In the genomic region with DNA sequence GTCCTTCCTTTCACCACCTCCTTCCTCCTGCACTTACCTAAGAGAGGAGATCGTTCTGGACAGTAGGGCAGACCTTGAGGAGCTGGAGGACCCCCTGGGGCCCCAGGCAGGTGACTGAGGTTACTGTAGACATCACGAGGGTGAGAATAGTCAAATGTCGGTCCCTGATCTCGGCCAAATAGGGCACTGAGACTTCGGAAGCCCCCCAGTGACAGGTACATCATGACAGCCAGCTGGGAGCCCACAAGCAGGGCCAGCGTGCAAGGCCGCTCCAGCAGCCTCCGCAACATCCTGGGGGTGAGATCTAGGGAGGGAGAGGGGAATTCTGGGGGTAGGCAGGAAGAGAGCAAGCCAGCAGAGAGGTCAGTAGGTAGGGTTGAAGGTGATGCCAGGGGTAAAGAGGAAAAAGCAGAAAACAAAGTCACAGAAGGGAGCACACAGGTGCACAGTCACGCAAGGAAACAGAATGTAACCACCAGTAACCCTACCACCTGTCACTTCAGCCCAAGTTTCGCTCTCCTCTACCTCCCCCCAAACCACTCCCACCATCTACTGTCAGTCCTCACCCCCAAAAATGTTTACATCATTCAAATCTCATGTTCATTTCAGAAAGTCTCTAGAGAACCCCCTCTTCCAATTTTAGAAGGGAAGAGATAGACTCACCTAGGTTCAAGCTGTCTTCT, we compare ENCODE assay signal across 9 cellular contexts. TPM values are rescaled to one million over a fixed set of nuclear protein-coding genes. Genes with fewer than 3 reads are reported as not detected.
DNase-seq lines count a peak whose midpoint lies in the region; ATAC-seq, FAIRE-seq and TF ChIP-seq lines count a peak whose summit lies in the region.
"Had no signal": no experiment of that assay in that cellular context is flagged by ENCODE, and none has a peak within 500 bp of the region (broad histone marks: within the 10 kb centered on the region; RNA-seq: fewer than 3 reads in every experiment).

No MANE protein-coding gene starts in this region.

- H3K4me1 ChIP-seq in HepG2 (ENCODE audit: insufficient read depth, low read length) (peaks cover 19% of the 10 kb centered on the region), thoracic aorta (ENCODE audit: control insufficient read depth in 1 of 2, low read depth in 2 of 2) (peaks cover 8 to 34% of the 10 kb centered on the region in 2 donors)

- H3K36me3 ChIP-seq in HepG2 (replicated peaks in 1 of 2; ENCODE audit: control insufficient read depth in 1 of 2, insufficient read depth in 2 of 2, low read length in 2 of 2), result peaks cover 5 to 36% of the 10 kb centered on the region in 2 experiments
- H3K36me3 ChIP-seq in thoracic aorta, result peaks cover 26% of the 10 kb centered on the region

- no peak for ATAC-seq in activated CD8-positive, alpha-beta memory T cell treated with anti-CD3 and anti-CD28 coated beads, Interleukin-2, amount 10 ng/mL, durations not matched to agents 7 days and 5 days
- no peak for ATAC-seq in activated naive CD4-positive, alpha-beta T cell treated with anti-CD3 and anti-CD28 coated beads, Interleukin-2, amount 50 U/mL, for 72 hours
- ATAC-seq in HepG2 (no peak), thoracic aorta (ENCODE audit: insufficient number of reproducible peaks, low FRiP score, low read depth) (no peak), GM21576 (IDR thresholded peaks at IDR 0.05; ENCODE audit: unreplicated experiment) (no peak)

- no peak for TF ChIP-seq EP300 in HepG2 (IDR thresholded peaks at IDR 0.05; ENCODE audit: low read depth in 2 of 2, low read length in 2 of 2)
- TF ChIP-seq EP300 in HepG2 (CRISPR knock-in tag; IDR thresholded peaks at IDR 0.05; ENCODE audit: borderline replicate concordance), result no peak

- no peak overlapping the region for H3K27ac ChIP-seq in HepG2 (ENCODE audit: extremely low read length, insufficient read depth, low read length)
- peak overlapping the region; percentile 83 to 91 for H3K27ac ChIP-seq in thoracic aorta

- H3K9me3 ChIP-seq in HepG2 (ENCODE audit: low read length) (no peaks in the 10 kb centered on the region), thoracic aorta (no peaks in the 10 kb centered on the region)

- H3K36me3 Mint-ChIP-seq in activated CD8-positive, alpha-beta memory T cell treated with anti-CD3 and anti-CD28 coated beads, Interleukin-2, amount 10 ng/mL, durations not matched to agents 7 days and 5 days, result peaks cover 38% of the 10 kb centered on the region
- peaks cover 41 to 56% of the 10 kb centered on the region in 2 donors for H3K36me3 Mint-ChIP-seq in activated naive CD4-positive, alpha-beta T cell treated with anti-CD3 and anti-CD28 coated beads, Interleukin-2, amount 50 U/mL, for 72 hours

- TF ChIP-seq POLR2A in HepG2 (IDR thresholded peaks at IDR 0.05; ENCODE audit: insufficient read depth in 1 of 2, low read depth in 2 of 2, low read length in 2 of 2), result no peak

- POLR2A ChIA-PET in HepG2 (lab: Yijun Ruan, JAX), result interaction anchor here (0.9 to 2.1 kb wide), 5 partner anchors 10 to 48 kb away, joined by 4 to 27 read pairs (median 4); partner anchors contain the start of genes ADAMTS4, APOA2, PPOX and UFC1

- H3K27me3 ChIP-seq in HepG2 (ENCODE audit: control insufficient read depth in 1 of 2, insufficient read depth in 2 of 2, low read length in 2 of 2) (no peaks in the 10 kb centered on the region; a peak in 1 of 5 replicates), thoracic aorta (replicated peaks; ENCODE audit: insufficient read depth) (no peaks in the 10 kb centered on the region)

- H3K4me3 Mint-ChIP-seq in activated CD8-positive, alpha-beta memory T cell treated with anti-CD3 and anti-CD28 coated beads, Interleukin-2, amount 10 ng/mL, durations not matched to agents 7 days and 5 days, result peak overlapping the region; percentile 99

- peak overlapping the region; percentile 99 for H3K27ac Mint-ChIP-seq in activated CD8-positive, alpha-beta memory T cell treated with anti-CD3 and anti-CD28 coated beads, Interleukin-2, amount 10 ng/mL, durations not matched to agents 7 days and 5 days
- peak overlapping the region; percentile 94 to 100 for H3K27ac Mint-ChIP-seq in activated naive CD4-positive, alpha-beta T cell treated with anti-CD3 and anti-CD28 coated beads, Interleukin-2, amount 50 U/mL, for 72 hours

- peaks cover 10% of the 10 kb centered on the region for H3K79me2 ChIP-seq in HepG2 (ENCODE audit: insufficient read depth, low read length)

- no peaks in the 10 kb centered on the region for H4K20me1 ChIP-seq in HepG2 (ENCODE audit: insufficient read depth, low read length)

- no peak for DNase-seq in activated CD8-positive, alpha-beta memory T cell treated with anti-CD3 and anti-CD28 coated beads, Interleukin-2, amount 10 ng/mL, durations not matched to agents 7 days and 5 days
- no peak for DNase-seq in activated CD8-positive, alpha-beta memory T cell treated with anti-CD3 and anti-CD28 coated beads, Interleukin-2, amount 50 U/mL, for 4 hours
- no peak for DNase-seq in activated naive CD4-positive, alpha-beta T cell treated with anti-CD3 and anti-CD28 coated beads, Interleukin-2, amount 50 U/mL, for 72 hours (ENCODE audit: low spot score in 2 of 2)
- no peak for DNase-seq in HepG2 (ENCODE audit: low spot score)
- no peak for DNase-seq in thoracic aorta (ENCODE audit: low spot score)
- no peak for DNase-seq in UCSD-AML1 (lab: John Stamatoyannopoulos, UW; ENCODE audit: unreplicated experiment)
- no peak for DNase-seq in NCI-H1694 (lab: John Stamatoyannopoulos, UW)
- DNase-seq: NCI-H1930 had no signal

- TF ChIP-seq CTCF in HepG2 (CRISPR knock-in tag; IDR thresholded peaks at IDR 0.05), result no peak
- no peak for TF ChIP-seq CTCF in thoracic aorta (IDR thresholded peaks at IDR 0.05)

- no peak for FAIRE-seq in HepG2 (lab: Jason Lieb, UNC)

- H3K9me3 Mint-ChIP-seq in activated CD8-positive, alpha-beta memory T cell treated with anti-CD3 and anti-CD28 coated beads, Interleukin-2, amount 10 ng/mL, durations not matched to agents 7 days and 5 days (ENCODE audit: low read depth), result no peaks in the 10 kb centered on the region
- no peaks in the 10 kb centered on the region for H3K9me3 Mint-ChIP-seq in activated naive CD4-positive, alpha-beta T cell treated with anti-CD3 and anti-CD28 coated beads, Interleukin-2, amount 50 U/mL, for 72 hours

- peak overlapping the region; percentile 84; the same call in 1 of the 2 replicates for H3K9ac ChIP-seq in HepG2 (ENCODE audit: insufficient read depth, low read depth, low read length)

- no peaks in the 10 kb centered on the region for H3K27me3 Mint-ChIP-seq in activated CD8-positive, alpha-beta memory T cell treated with anti-CD3 and anti-CD28 coated beads, Interleukin-2, amount 10 ng/mL, durations not matched to agents 7 days and 5 days

- no peak for TF ChIP-seq RAD21 in HepG2 (CRISPR knock-in tag; IDR thresholded peaks at IDR 0.05)

- no peak overlapping the region for H2AFZ ChIP-seq in HepG2 (ENCODE audit: low read length)

- H3K4me2 ChIP-seq in HepG2 (ENCODE audit: low read depth, low read length), result peak overlapping the region; percentile 96

- TSS peak; percentile 56 for BruUV-seq in HepG2 (replicated peaks; lab: Mats Ljungman, UMichigan)

- H3K4me3 ChIP-seq in HepG2 (replicated peaks in 1 of 3; ENCODE audit: insufficient read depth in 1 of 3, low read depth in 2 of 3, low read length in 3 of 3) (peak overlapping the region; percentile 83 to 92 (median 83); a peak in 4 of 6 replicates), thoracic aorta (peak overlapping the region; percentile 82)

- peaks cover 48% of the 10 kb centered on the region for H3K4me1 Mint-ChIP-seq in activated CD8-positive, alpha-beta memory T cell treated with anti-CD3 and anti-CD28 coated beads, Interleukin-2, amount 10 ng/mL, durations not matched to agents 7 days and 5 days

- in situ Hi-C loops in HepG2 (cut with HindIII; ENCODE audit: extremely low pct_ligation_motif_present, low pct_unique_long_range_greater_than_20kb), result no loop called here

- WGBS in HepG2 (ENCODE audit: low lambda C conversion rate), result 98% methylated on average over 10 of the region's 10 CpGs

- CTCF ChIA-PET in activated CD8-positive, alpha-beta memory T cell treated with anti-CD3 and anti-CD28 coated beads, Interleukin-2, amount 10 ng/mL, durations not matched to agents 7 days and 5 days (lab: Charles Lee), result interaction anchor here (1.2 to 3.7 kb wide), 3 partner anchors 10 to 137 kb away, joined by 5 to 34 read pairs (median 12); partner anchors contain the start of gene PPOX
- CTCF ChIA-PET in HepG2 (lab: Yijun Ruan, JAX; ENCODE audit: low intra/inter-chr PET ratio, low total read pairs), result no interaction called here

- intact Hi-C loops in HepG2 (cut with micrococcal nuclease; ENCODE audit: unreplicated experiment), result no loop called here

RNA-seq across cellular contexts. Expression of gene B4GALT3, which starts 1.4 kb away (rescaled TPM):
- total RNA-seq in activated CD8-positive, alpha-beta memory T cell treated with anti-CD3 and anti-CD28 coated beads, Interleukin-2, amount 10 ng/mL, durations not matched to agents 7 days and 5 days, result 10 to 100 TPM; 47.0 to 53.5 TPM
- 10 to 100 TPM; 39.0 to 92.4 TPM for total RNA-seq in activated naive CD4-positive, alpha-beta T cell treated with anti-CD3 and anti-CD28 coated beads, Interleukin-2, amount 50 U/mL, for 72 hours
- total RNA-seq in HepG2 (2016; rRNA removed; fragmentation: Illumina TruSeq; extraction: Trizol), result 26.7 and 35.6 TPM in 2 replicates
- total RNA-seq in HepG2 (2016; cell fraction: cytosol; rRNA removed; fragmentation: Illumina TruSeq; extraction: Trizol; ENCODE audit: low read depth), result 39.7 and 51.0 TPM in 2 replicates
- 25.1 and 39.5 TPM in 2 replicates for total RNA-seq in HepG2 (2016; cell fraction: insoluble cytoplasmic fraction; rRNA removed; fragmentation: Illumina TruSeq; extraction: Trizol)
- 75.0 and 83.4 TPM in 2 replicates for total RNA-seq in HepG2 (2016; cell fraction: membrane; rRNA removed; fragmentation: Illumina TruSeq; extraction: Trizol)
- 20.7 and 25.9 TPM in 2 replicates for total RNA-seq in HepG2 (2016; cell fraction: nucleus; rRNA removed; fragmentation: Illumina TruSeq; extraction: Trizol)
- polyA plus RNA-seq in HepG2 (2011; rRNA removed), result 40.4 and 45.0 TPM in 2 replicates
- polyA plus RNA-seq in HepG2 (2011; cell fraction: cytosol; rRNA removed), result 39.3 and 49.3 TPM in 2 replicates
- 59.7 and 62.7 TPM in 2 replicates for polyA plus RNA-seq in HepG2 (2011; cell fraction: nucleus; rRNA removed)
- 32.3 and 39.7 TPM in 2 replicates for polyA plus RNA-seq in HepG2 (2012)
- 63.3 and 71.3 TPM in 2 replicates for polyA plus RNA-seq in HepG2 (2016; cell fraction: cytosol; fragmentation: Illumina TruSeq; extraction: Trizol; ENCODE audit: low read depth)
- 30.8 and 33.0 TPM in 2 replicates for polyA plus RNA-seq in HepG2 (2016; cell fraction: insoluble cytoplasmic fraction; fragmentation: Illumina TruSeq; extraction: Trizol; ENCODE audit: low read depth)
- polyA plus RNA-seq in HepG2 (2016; cell fraction: membrane; fragmentation: Illumina TruSeq; extraction: Trizol; ENCODE audit: low read depth), result 80.0 and 82.5 TPM in 2 replicates
- polyA plus RNA-seq in HepG2 (2016; cell fraction: nucleus; fragmentation: Illumina TruSeq; extraction: Trizol; ENCODE audit: insufficient read depth, low read depth), result 46.9 and 48.9 TPM in 2 replicates
- polyA minus RNA-seq in HepG2 (2011; rRNA and poly(A)+ RNA removed; ENCODE audit: low replicate concordance), result 34.0 and 38.8 TPM in 2 replicates
- polyA minus RNA-seq in HepG2 (2011; cell fraction: cytosol; rRNA and poly(A)+ RNA removed), result 15.9 and 20.7 TPM in 2 replicates
- 11.6 and 17.4 TPM in 2 replicates for polyA minus RNA-seq in HepG2 (2011; cell fraction: nucleus; rRNA and poly(A)+ RNA removed)
- total RNA-seq in thoracic aorta, result 100 to 1,000 TPM in 1 of 2 donors, 10 to 100 TPM in 1; 36.4 to 145 TPM

RNA-seq across cellular contexts. Expression of gene PPOX, which starts 9.7 kb away (rescaled TPM):
- 10 to 100 TPM; 34.5 to 43.9 TPM for total RNA-seq in activated CD8-positive, alpha-beta memory T cell treated with anti-CD3 and anti-CD28 coated beads, Interleukin-2, amount 10 ng/mL, durations not matched to agents 7 days and 5 days
- 10 to 100 TPM; 28.2 to 41.0 TPM for total RNA-seq in activated naive CD4-positive, alpha-beta T cell treated with anti-CD3 and anti-CD28 coated beads, Interleukin-2, amount 50 U/mL, for 72 hours
- total RNA-seq in HepG2 (2016; rRNA removed; fragmentation: Illumina TruSeq; extraction: Trizol), result 13.0 and 15.5 TPM in 2 replicates
- total RNA-seq in HepG2 (2016; cell fraction: cytosol; rRNA removed; fragmentation: Illumina TruSeq; extraction: Trizol; ENCODE audit: low read depth), result 3.1 and 3.7 TPM in 2 replicates
- 12.8 and 14.3 TPM in 2 replicates for total RNA-seq in HepG2 (2016; cell fraction: insoluble cytoplasmic fraction; rRNA removed; fragmentation: Illumina TruSeq; extraction: Trizol)
- 3.1 and 5.2 TPM in 2 replicates for total RNA-seq in HepG2 (2016; cell fraction: membrane; rRNA removed; fragmentation: Illumina TruSeq; extraction: Trizol)
- 13.9 and 14.4 TPM in 2 replicates for total RNA-seq in HepG2 (2016; cell fraction: nucleus; rRNA removed; fragmentation: Illumina TruSeq; extraction: Trizol)
- polyA plus RNA-seq in HepG2 (2011; rRNA removed), result 25.2 and 27.7 TPM in 2 replicates
- polyA plus RNA-seq in HepG2 (2011; cell fraction: cytosol; rRNA removed), result 10.4 and 16.6 TPM in 2 replicates
- 73.0 and 77.7 TPM in 2 replicates for polyA plus RNA-seq in HepG2 (2011; cell fraction: nucleus; rRNA removed)
- polyA plus RNA-seq in HepG2 (2012), result 11.1 and 11.9 TPM in 2 replicates
- polyA plus RNA-seq in HepG2 (2016; cell fraction: cytosol; fragmentation: Illumina TruSeq; extraction: Trizol; ENCODE audit: low read depth), result 1.2 and 1.9 TPM in 2 replicates
- polyA plus RNA-seq in HepG2 (2016; cell fraction: insoluble cytoplasmic fraction; fragmentation: Illumina TruSeq; extraction: Trizol; ENCODE audit: low read depth), result 7.2 and 7.7 TPM in 2 replicates
- 1.7 and 4.1 TPM in 2 replicates for polyA plus RNA-seq in HepG2 (2016; cell fraction: membrane; fragmentation: Illumina TruSeq; extraction: Trizol; ENCODE audit: low read depth)
- polyA plus RNA-seq in HepG2 (2016; cell fraction: nucleus; fragmentation: Illumina TruSeq; extraction: Trizol; ENCODE audit: insufficient read depth, low read depth), result 32.1 and 34.2 TPM in 2 replicates
- 26.5 and 36.9 TPM in 2 replicates for polyA minus RNA-seq in HepG2 (2011; rRNA and poly(A)+ RNA removed; ENCODE audit: low replicate concordance)
- polyA minus RNA-seq in HepG2 (2011; cell fraction: cytosol; rRNA and poly(A)+ RNA removed), result 4.8 and 8.6 TPM in 2 replicates
- 17.8 and 19.4 TPM in 2 replicates for polyA minus RNA-seq in HepG2 (2011; cell fraction: nucleus; rRNA and poly(A)+ RNA removed)
- total RNA-seq in thoracic aorta, result 10 to 100 TPM; 18.2 to 33.6 TPM

RNA-seq across cellular contexts. Expression of gene USP21, which starts 16.6 kb away (rescaled TPM):
- total RNA-seq in activated CD8-positive, alpha-beta memory T cell treated with anti-CD3 and anti-CD28 coated beads, Interleukin-2, amount 10 ng/mL, durations not matched to agents 7 days and 5 days, result 10 to 100 TPM; 36.0 to 40.8 TPM
- total RNA-seq in activated naive CD4-positive, alpha-beta T cell treated with anti-CD3 and anti-CD28 coated beads, Interleukin-2, amount 50 U/mL, for 72 hours, result 10 to 100 TPM; 30.3 to 60.3 TPM
- total RNA-seq in HepG2 (2016; rRNA removed; fragmentation: Illumina TruSeq; extraction: Trizol) (7.4 and 10.1 TPM in 2 replicates), thoracic aorta (10 to 100 TPM; 23.2 to 28.8 TPM)
- 8.6 and 9.8 TPM in 2 replicates for total RNA-seq in HepG2 (2016; cell fraction: cytosol; rRNA removed; fragmentation: Illumina TruSeq; extraction: Trizol; ENCODE audit: low read depth)
- total RNA-seq in HepG2 (2016; cell fraction: insoluble cytoplasmic fraction; rRNA removed; fragmentation: Illumina TruSeq; extraction: Trizol), result 6.5 and 10.5 TPM in 2 replicates
- 17.0 and 23.7 TPM in 2 replicates for total RNA-seq in HepG2 (2016; cell fraction: membrane; rRNA removed; fragmentation: Illumina TruSeq; extraction: Trizol)
- total RNA-seq in HepG2 (2016; cell fraction: nucleus; rRNA removed; fragmentation: Illumina TruSeq; extraction: Trizol), result 17.3 and 17.6 TPM in 2 replicates
- polyA plus RNA-seq in HepG2 (2011; rRNA removed), result 31.0 and 33.1 TPM in 2 replicates
- polyA plus RNA-seq in HepG2 (2011; cell fraction: cytosol; rRNA removed), result 14.0 and 19.2 TPM in 2 replicates
- 157 and 234 TPM in 2 replicates for polyA plus RNA-seq in HepG2 (2011; cell fraction: nucleus; rRNA removed)
- polyA plus RNA-seq in HepG2 (2012), result 14.8 and 16.5 TPM in 2 replicates
- polyA plus RNA-seq in HepG2 (2016; cell fraction: cytosol; fragmentation: Illumina TruSeq; extraction: Trizol; ENCODE audit: low read depth), result 25.1 and 35.9 TPM in 2 replicates
- polyA plus RNA-seq in HepG2 (2016; cell fraction: insoluble cytoplasmic fraction; fragmentation: Illumina TruSeq; extraction: Trizol; ENCODE audit: low read depth), result 15.8 and 21.8 TPM in 2 replicates
- polyA plus RNA-seq in HepG2 (2016; cell fraction: membrane; fragmentation: Illumina TruSeq; extraction: Trizol; ENCODE audit: low read depth), result 48.3 and 50.3 TPM in 2 replicates
- polyA plus RNA-seq in HepG2 (2016; cell fraction: nucleus; fragmentation: Illumina TruSeq; extraction: Trizol; ENCODE audit: insufficient read depth, low read depth), result 65.1 and 67.0 TPM in 2 replicates
- 21.0 and 31.8 TPM in 2 replicates for polyA minus RNA-seq in HepG2 (2011; rRNA and poly(A)+ RNA removed; ENCODE audit: low replicate concordance)
- polyA minus RNA-seq in HepG2 (2011; cell fraction: cytosol; rRNA and poly(A)+ RNA removed), result 8.2 and 8.9 TPM in 2 replicates
- polyA minus RNA-seq in HepG2 (2011; cell fraction: nucleus; rRNA and poly(A)+ RNA removed), result 30.3 and 31.9 TPM in 2 replicates

RNA-seq across cellular contexts. Expression of gene UFC1, which starts 22.1 kb away (rescaled TPM):
- 10 to 100 TPM; 90.7 to 98.4 TPM for total RNA-seq in activated CD8-positive, alpha-beta memory T cell treated with anti-CD3 and anti-CD28 coated beads, Interleukin-2, amount 10 ng/mL, durations not matched to agents 7 days and 5 days
- 100 to 1,000 TPM in 1 of 2 donors, 10 to 100 TPM in 1; 95.8 to 239 TPM for total RNA-seq in activated naive CD4-positive, alpha-beta T cell treated with anti-CD3 and anti-CD28 coated beads, Interleukin-2, amount 50 U/mL, for 72 hours
- 72.8 and 96.5 TPM in 2 replicates for total RNA-seq in HepG2 (2016; rRNA removed; fragmentation: Illumina TruSeq; extraction: Trizol)
- total RNA-seq in HepG2 (2016; cell fraction: cytosol; rRNA removed; fragmentation: Illumina TruSeq; extraction: Trizol; ENCODE audit: low read depth), result 44.5 and 47.4 TPM in 2 replicates
- total RNA-seq in HepG2 (2016; cell fraction: insoluble cytoplasmic fraction; rRNA removed; fragmentation: Illumina TruSeq; extraction: Trizol), result 74.8 and 106 TPM in 2 replicates
- 66.5 and 67.4 TPM in 2 replicates for total RNA-seq in HepG2 (2016; cell fraction: membrane; rRNA removed; fragmentation: Illumina TruSeq; extraction: Trizol)
- 29.7 and 32.7 TPM in 2 replicates for total RNA-seq in HepG2 (2016; cell fraction: nucleus; rRNA removed; fragmentation: Illumina TruSeq; extraction: Trizol)
- 70.1 and 85.2 TPM in 2 replicates for polyA plus RNA-seq in HepG2 (2011; rRNA removed)
- 87.7 and 127 TPM in 2 replicates for polyA plus RNA-seq in HepG2 (2011; cell fraction: cytosol; rRNA removed)
- 26.3 and 26.8 TPM in 2 replicates for polyA plus RNA-seq in HepG2 (2011; cell fraction: nucleus; rRNA removed)
- 77.3 and 83.1 TPM in 2 replicates for polyA plus RNA-seq in HepG2 (2012)
- polyA plus RNA-seq in HepG2 (2016; cell fraction: cytosol; fragmentation: Illumina TruSeq; extraction: Trizol; ENCODE audit: low read depth), result 66.3 and 72.4 TPM in 2 replicates
- polyA plus RNA-seq in HepG2 (2016; cell fraction: insoluble cytoplasmic fraction; fragmentation: Illumina TruSeq; extraction: Trizol; ENCODE audit: low read depth), result 153 and 176 TPM in 2 replicates
- 96.8 and 104 TPM in 2 replicates for polyA plus RNA-seq in HepG2 (2016; cell fraction: membrane; fragmentation: Illumina TruSeq; extraction: Trizol; ENCODE audit: low read depth)
- 70.4 and 72.5 TPM in 2 replicates for polyA plus RNA-seq in HepG2 (2016; cell fraction: nucleus; fragmentation: Illumina TruSeq; extraction: Trizol; ENCODE audit: insufficient read depth, low read depth)
- 19.4 and 58.8 TPM in 2 replicates for polyA minus RNA-seq in HepG2 (2011; rRNA and poly(A)+ RNA removed; ENCODE audit: low replicate concordance)
- 24.2 and 29.9 TPM in 2 replicates for polyA minus RNA-seq in HepG2 (2011; cell fraction: cytosol; rRNA and poly(A)+ RNA removed)
- 22.3 and 28.7 TPM in 2 replicates for polyA minus RNA-seq in HepG2 (2011; cell fraction: nucleus; rRNA and poly(A)+ RNA removed)
- total RNA-seq in thoracic aorta, result 10 to 100 TPM; 54.2 to 73.9 TPM

RNA-seq across cellular contexts. Expression of gene ADAMTS4, which starts 22.9 kb away (rescaled TPM):
- under 1 TPM; 0.30 to 0.38 TPM for total RNA-seq in activated CD8-positive, alpha-beta memory T cell treated with anti-CD3 and anti-CD28 coated beads, Interleukin-2, amount 10 ng/mL, durations not matched to agents 7 days and 5 days
- total RNA-seq in activated naive CD4-positive, alpha-beta T cell treated with anti-CD3 and anti-CD28 coated beads, Interleukin-2, amount 50 U/mL, for 72 hours, result 1 to 10 TPM; 2.7 to 4.2 TPM
- total RNA-seq in HepG2 (2016; rRNA removed; fragmentation: Illumina TruSeq; extraction: Trizol), result 0.73 and 1.7 TPM in 2 replicates
- total RNA-seq in HepG2 (2016; cell fraction: cytosol; rRNA removed; fragmentation: Illumina TruSeq; extraction: Trizol; ENCODE audit: low read depth), result 0.10 and 0.18 TPM in 2 replicates
- total RNA-seq in HepG2 (2016; cell fraction: insoluble cytoplasmic fraction; rRNA removed; fragmentation: Illumina TruSeq; extraction: Trizol), result 0.56 and 0.93 TPM in 2 replicates
- total RNA-seq in HepG2 (2016; cell fraction: membrane; rRNA removed; fragmentation: Illumina TruSeq; extraction: Trizol), result 0.14 and 0.62 TPM in 2 replicates
- total RNA-seq in HepG2 (2016; cell fraction: nucleus; rRNA removed; fragmentation: Illumina TruSeq; extraction: Trizol), result 1.6 and 2.4 TPM in 2 replicates
- 0.51 and 0.56 TPM in 2 replicates for polyA plus RNA-seq in HepG2 (2011; rRNA removed)
- 0.26 and 0.35 TPM in 2 replicates for polyA plus RNA-seq in HepG2 (2011; cell fraction: cytosol; rRNA removed)
- 1.1 and 1.3 TPM in 2 replicates for polyA plus RNA-seq in HepG2 (2011; cell fraction: nucleus; rRNA removed)
- polyA plus RNA-seq in HepG2 (2012), result 0.31 and 0.45 TPM in 2 replicates
- 0.01 TPM in 1 of 2 replicates, not detected in the other for polyA plus RNA-seq in HepG2 (2016; cell fraction: cytosol; fragmentation: Illumina TruSeq; extraction: Trizol; ENCODE audit: low read depth)
- 0.37 and 0.45 TPM in 2 replicates for polyA plus RNA-seq in HepG2 (2016; cell fraction: insoluble cytoplasmic fraction; fragmentation: Illumina TruSeq; extraction: Trizol; ENCODE audit: low read depth)
- 0.03 and 0.30 TPM in 2 replicates for polyA plus RNA-seq in HepG2 (2016; cell fraction: membrane; fragmentation: Illumina TruSeq; extraction: Trizol; ENCODE audit: low read depth)
- 1.0 and 2.5 TPM in 2 replicates for polyA plus RNA-seq in HepG2 (2016; cell fraction: nucleus; fragmentation: Illumina TruSeq; extraction: Trizol; ENCODE audit: insufficient read depth, low read depth)
- 0.87 and 3.5 TPM in 2 replicates for polyA minus RNA-seq in HepG2 (2011; rRNA and poly(A)+ RNA removed; ENCODE audit: low replicate concordance)
- polyA minus RNA-seq in HepG2 (2011; cell fraction: cytosol; rRNA and poly(A)+ RNA removed), result 0.69 and 0.97 TPM in 2 replicates
- polyA minus RNA-seq in HepG2 (2011; cell fraction: nucleus; rRNA and poly(A)+ RNA removed), result 1.8 and 2.2 TPM in 2 replicates
- total RNA-seq in thoracic aorta, result 100 to 1,000 TPM in 1 of 2 donors, 10 to 100 TPM in 1; 15.0 to 171 TPM
